Comparison of ENCODE assay signal across 18 cellular contexts in genomic region chr10:16987976-16988610, GRCh38.
DNase-seq lines count a peak whose midpoint lies in the region; ATAC-seq, FAIRE-seq and TF ChIP-seq lines count a peak whose summit lies in the region.
"Had no signal": no experiment of that assay in that cellular context is flagged by ENCODE, and none has a peak within 500 bp of the region (broad histone marks: within the 10 kb centered on the region; RNA-seq: fewer than 3 reads in every experiment).

No MANE protein-coding gene starts in this region.

- no peaks in the 10 kb centered on the region for H3K79me2 ChIP-seq in endothelial cell of umbilical vein (ENCODE audit: control insufficient read depth, insufficient read depth, low read length)
- no peaks in the 10 kb centered on the region for H3K79me2 ChIP-seq in neural progenitor cell (ENCODE audit: low read depth)

- TF ChIP-seq CTCF in left ventricle myocardium inferior (IDR thresholded peaks at IDR 0.05; ENCODE audit: borderline replicate concordance) (no peak), endothelial cell of umbilical vein (IDR thresholded peaks at IDR 0.05; ENCODE audit: extremely low read depth in 1 of 2, insufficient read depth in 1 of 2, low read depth in 1 of 2, low read length in 2 of 2) (no peak), neural progenitor cell (IDR thresholded peaks at IDR 0.05) (no peak)

- H3K36me3 ChIP-seq in left ventricle myocardium inferior (no peaks in the 10 kb centered on the region), endothelial cell of umbilical vein (ENCODE audit: control insufficient read depth in 2 of 2, extremely low read depth in 1 of 2, insufficient read depth in 2 of 2, low read length in 2 of 2) (no peaks in the 10 kb centered on the region), neural progenitor cell (no peaks in the 10 kb centered on the region)

- H4K20me1 ChIP-seq in endothelial cell of umbilical vein (replicated peaks; ENCODE audit: control insufficient read depth, extremely low read depth, insufficient read depth, low read length) (no peaks in the 10 kb centered on the region), neural progenitor cell (ENCODE audit: low read depth) (no peaks in the 10 kb centered on the region)

- POLR2A ChIA-PET in endothelial cell of umbilical vein (lab: Charles Lee): interaction anchor here (2.1 kb wide), 1 partner anchor 20 kb away, joined by 8 read pairs; no protein-coding TSS in a partner anchor

- ATAC-seq in left ventricle myocardium superior (no peak), GM19455 (IDR thresholded peaks at IDR 0.05; ENCODE audit: unreplicated experiment) (no peak), HG03108 (IDR thresholded peaks at IDR 0.05; ENCODE audit: unreplicated experiment) (no peak), GM21423 (IDR thresholded peaks at IDR 0.05; ENCODE audit: unreplicated experiment) (no peak)
- ATAC-seq: A549; activated CD4-positive, alpha-beta T cell treated with anti-CD3 and anti-CD28 coated beads for 36 hours; activated naive CD8-positive, alpha-beta T cell treated with anti-CD3 and anti-CD28 coated beads, Interleukin-2, amount 50 U/mL, for 24 hours; stimulated activated naive CD8-positive, alpha-beta T cell treated with anti-CD3 and anti-CD28 coated beads, Interleukin-15, Interleukin-2, amounts not matched to agents 100 U/mL and 50 U/mL, for 24 hours; T-helper 17 cell had no signal

- H3K27me3 ChIP-seq in left ventricle myocardium inferior (ENCODE audit: low read depth) (no peaks in the 10 kb centered on the region), endothelial cell of umbilical vein (ENCODE audit: control insufficient read depth in 2 of 2, insufficient read depth in 2 of 2, low read length in 2 of 2) (no peaks in the 10 kb centered on the region), neural progenitor cell (no peaks in the 10 kb centered on the region)

- no peak overlapping the region for H3K4me3 Mint-ChIP-seq in neural progenitor cell
- H3K4me3 Mint-ChIP-seq: activated CD4-positive, alpha-beta T cell treated with anti-CD3 and anti-CD28 coated beads for 36 hours; activated naive CD8-positive, alpha-beta T cell treated with anti-CD3 and anti-CD28 coated beads, Interleukin-2, amount 50 U/mL, for 24 hours; dendritic cell treated with granulocyte-macrophage colony-stimulating factor and Interleukin-4, amounts not matched to agents 40 ng/mL and 50 ng/mL, for 4 days; T-helper 17 cell had no signal

- FAIRE-seq in endothelial cell of umbilical vein (lab: Jason Lieb, UNC) (no peak), urothelium cell line (lab: Jason Lieb, UNC) (peak; percentile 83)
- FAIRE-seq: A549 had no signal

- H3K27me3 Mint-ChIP-seq in neural progenitor cell (ENCODE audit: insufficient read depth, low read depth): peaks cover 10% of the 10 kb centered on the region
- H3K27me3 Mint-ChIP-seq: activated CD4-positive, alpha-beta T cell treated with anti-CD3 and anti-CD28 coated beads for 36 hours; activated naive CD8-positive, alpha-beta T cell treated with anti-CD3 and anti-CD28 coated beads, Interleukin-2, amount 50 U/mL, for 24 hours; dendritic cell treated with granulocyte-macrophage colony-stimulating factor and Interleukin-4, amounts not matched to agents 40 ng/mL and 50 ng/mL, for 4 days; T-helper 17 cell had no signal

- H3K4me1 ChIP-seq in left ventricle myocardium inferior: peaks cover 32% of the 10 kb centered on the region
- H3K4me1 ChIP-seq in endothelial cell of umbilical vein (ENCODE audit: control insufficient read depth, extremely low read depth, insufficient read depth, low read length): peaks cover 36% of the 10 kb centered on the region
- H3K4me1 ChIP-seq in neural progenitor cell: peaks cover 17% of the 10 kb centered on the region
- H3K4me1 ChIP-seq: A549 had no signal

- no TSS peak for BruUV-seq in endothelial cell of umbilical vein (replicated peaks; lab: Mats Ljungman, UMichigan)

- H3K4me3 ChIP-seq in left ventricle myocardium inferior (no peak overlapping the region), endothelial cell of umbilical vein (replicated peaks in 1 of 3; ENCODE audit: insufficient read depth in 1 of 3, low read depth in 1 of 3, low read length in 3 of 3) (no peak overlapping the region), neural progenitor cell (no peak overlapping the region)
- H3K4me3 ChIP-seq: A549 had no signal

- peaks cover 15% of the 10 kb centered on the region for H3K36me3 Mint-ChIP-seq in neural progenitor cell

- no peak overlapping the region for H3K9ac ChIP-seq in endothelial cell of umbilical vein (replicated peaks; ENCODE audit: extremely low read depth, insufficient read depth, low read length)
- no peak overlapping the region for H3K9ac ChIP-seq in neural progenitor cell

- no peak for TF ChIP-seq POLR2A in endothelial cell of umbilical vein (IDR thresholded peaks at IDR 0.05; ENCODE audit: low read depth, low read length)

- CTCF ChIA-PET in endothelial cell of umbilical vein (lab: Charles Lee): interaction anchor here (1.6 to 1.7 kb wide), 3 partner anchors 8 to 135 kb away, joined by 6 to 11 read pairs (median 7); no protein-coding TSS in a partner anchor

- dilution Hi-C loops in endothelial cell of umbilical vein (cut with MboI; ENCODE audit: extremely low pct_ligation_motif_present, low sequenced_read_pairs): no loop called here

- DNase-seq in left ventricle myocardium inferior: no peak
- no peak for DNase-seq in left ventricle myocardium superior
- DNase-seq in endothelial cell of umbilical vein (ENCODE audit: low read depth, low spot score): no peak
- no peak for DNase-seq in neural progenitor cell (ENCODE audit: low spot score)
- no peak for DNase-seq in urothelium cell line (ENCODE audit: low spot score)
- DNase-seq: activated CD4-positive, alpha-beta T cell treated with anti-CD3 and anti-CD28 coated beads for 36 hours; activated naive CD8-positive, alpha-beta T cell treated with anti-CD3 and anti-CD28 coated beads, Interleukin-2, amount 50 U/mL, for 24 hours; COR-L47; GF-D8; H7; NCI-H146; stimulated activated naive CD8-positive, alpha-beta T cell treated with anti-CD3 and anti-CD28 coated beads, Interleukin-15, Interleukin-2, amounts not matched to agents 100 U/mL and 50 U/mL, for 24 hours; T-helper 17 cell had no signal

- H3K9me1 ChIP-seq in endothelial cell of umbilical vein (replicated peaks; ENCODE audit: control insufficient read depth, extremely low read depth, insufficient read depth, low read length): no peaks in the 10 kb centered on the region

- intact Hi-C loops in left ventricle myocardium inferior (cut with micrococcal nuclease): no loop called here
- intact Hi-C loops in left ventricle myocardium superior (cut with micrococcal nuclease): no loop called here
- intact Hi-C loops in endothelial cell of umbilical vein (cut with micrococcal nuclease): loop anchor here (1.0 kb wide), 2 partner anchors 20 to 132 kb away; no protein-coding TSS in a partner anchor

- H2AFZ ChIP-seq in endothelial cell of umbilical vein (ENCODE audit: low read depth, low read length) (no peak overlapping the region), neural progenitor cell (replicated peaks) (peak overlapping the region; percentile 58)

- no peak overlapping the region for H3K4me2 ChIP-seq in endothelial cell of umbilical vein (ENCODE audit: insufficient read depth, low read length)
- no peak overlapping the region for H3K4me2 ChIP-seq in neural progenitor cell
- H3K4me2 ChIP-seq: A549 had no signal

- H3K9me3 Mint-ChIP-seq in neural progenitor cell: peaks cover 10% of the 10 kb centered on the region
- H3K9me3 Mint-ChIP-seq: activated naive CD8-positive, alpha-beta T cell treated with anti-CD3 and anti-CD28 coated beads, Interleukin-2, amount 50 U/mL, for 24 hours; dendritic cell treated with granulocyte-macrophage colony-stimulating factor and Interleukin-4, amounts not matched to agents 40 ng/mL and 50 ng/mL, for 4 days had no signal

- no peaks in the 10 kb centered on the region for H3F3A ChIP-seq in neural progenitor cell (ENCODE audit: low read depth)

- H3K4me1 Mint-ChIP-seq in neural progenitor cell: peaks cover 59% of the 10 kb centered on the region
- H3K4me1 Mint-ChIP-seq: activated CD4-positive, alpha-beta T cell treated with anti-CD3 and anti-CD28 coated beads for 36 hours; activated naive CD8-positive, alpha-beta T cell treated with anti-CD3 and anti-CD28 coated beads, Interleukin-2, amount 50 U/mL, for 24 hours had no signal

- H3K27ac ChIP-seq in left ventricle myocardium inferior (replicated peaks) (peak overlapping the region; percentile 81), endothelial cell of umbilical vein (ENCODE audit: insufficient read depth, low read depth, low read length) (peak overlapping the region; percentile 96), neural progenitor cell (no peak overlapping the region)
- H3K27ac ChIP-seq: A549 had no signal

- H3K27ac Mint-ChIP-seq in neural progenitor cell: peak overlapping the region; percentile 99
- H3K27ac Mint-ChIP-seq: activated CD4-positive, alpha-beta T cell treated with anti-CD3 and anti-CD28 coated beads for 36 hours; activated naive CD8-positive, alpha-beta T cell treated with anti-CD3 and anti-CD28 coated beads, Interleukin-2, amount 50 U/mL, for 24 hours; dendritic cell treated with granulocyte-macrophage colony-stimulating factor and Interleukin-4, amounts not matched to agents 40 ng/mL and 50 ng/mL, for 4 days; T-helper 17 cell had no signal

- H3K9me3 ChIP-seq in left ventricle myocardium inferior (replicated peaks) (no peaks in the 10 kb centered on the region), endothelial cell of umbilical vein (replicated peaks; ENCODE audit: control insufficient read depth, insufficient read depth, low read length) (no peaks in the 10 kb centered on the region), neural progenitor cell (ENCODE audit: low read depth) (no peaks in the 10 kb centered on the region)
- H3K9me3 ChIP-seq: A549 had no signal

TF ChIP-seq in endothelial cell of umbilical vein, 7 proteins besides CTCF, POLR2A, EP300 and RAD21:
- TF ChIP-seq FOS (IDR thresholded peaks at IDR 0.05; ENCODE audit: borderline replicate concordance, insufficient read depth, low read length): no peak
- no peak for TF ChIP-seq MYC (IDR thresholded peaks at IDR 0.05; ENCODE audit: low read depth, low read length)
- TF ChIP-seq JUN (IDR thresholded peaks at IDR 0.05; ENCODE audit: borderline replicate concordance, insufficient read depth, insufficient read length, low read depth): no peak
- no peak for TF ChIP-seq EZH2 (IDR thresholded peaks at IDR 0.05; ENCODE audit: borderline replicate concordance, low read depth, low read length, severe bottlenecking)
- no peak for TF ChIP-seq GATA2 (IDR thresholded peaks at IDR 0.05; ENCODE audit: insufficient read depth, insufficient read length, low read depth, low read length)
- TF ChIP-seq POLR2AphosphoS5 (IDR thresholded peaks at IDR 0.05; ENCODE audit: insufficient read depth, low read depth, low read length): no peak
- no peak for TF ChIP-seq MAX (IDR thresholded peaks at IDR 0.05; ENCODE audit: insufficient read depth, insufficient read length)
